In genomic region chr6:17737704-17738252, GRCh38 we compare ENCODE assay signal across 25 cellular contexts. TPM values are rescaled to one million over a fixed set of nuclear protein-coding genes. Genes with fewer than 3 reads are reported as not detected.
DNase-seq lines count a peak whose midpoint lies in the region; ATAC-seq, FAIRE-seq and TF ChIP-seq lines count a peak whose summit lies in the region.
"Had no signal": no experiment of that assay in that cellular context is flagged by ENCODE, and none has a peak within 500 bp of the region (broad histone marks: within the 10 kb centered on the region; RNA-seq: fewer than 3 reads in every experiment).

No MANE protein-coding gene starts in this region.

- H3K36me3 ChIP-seq in HepG2 (replicated peaks in 1 of 2; ENCODE audit: control insufficient read depth in 1 of 2, insufficient read depth in 2 of 2, low read length in 2 of 2), result no peaks in the 10 kb centered on the region
- H3K36me3 ChIP-seq in right lobe of liver, result no peaks in the 10 kb centered on the region
- H3K36me3 ChIP-seq in HEK293 (ENCODE audit: control insufficient read depth in 2 of 2, insufficient read depth in 1 of 2, low read length in 2 of 2), result no peaks in the 10 kb centered on the region
- no peaks in the 10 kb centered on the region for H3K36me3 ChIP-seq in Caco-2 (ENCODE audit: control insufficient read depth, insufficient read depth, low read length)
- H3K36me3 ChIP-seq: BE2C, BLaER1 had no signal

- BruUV-seq in HepG2 (replicated peaks; lab: Mats Ljungman, UMichigan) (no TSS peak), Caco-2 (replicated peaks; lab: Mats Ljungman, UMichigan) (no TSS peak)

- TF ChIP-seq POLR2A in HepG2 (IDR thresholded peaks at IDR 0.05; ENCODE audit: insufficient read depth in 1 of 2, low read depth in 2 of 2, low read length in 2 of 2) (no peak), right lobe of liver (IDR thresholded peaks at IDR 0.05) (no peak)

- DNase-seq in HepG2 (ENCODE audit: low spot score) (no peak), right lobe of liver (no peak), OCI-M1 (lab: John Stamatoyannopoulos, UW) (peak; percentile 24), dorsolateral prefrontal cortex (no peak), mesothelial cell of epicardium (ENCODE audit: low spot score in 2 of 2, unreplicated experiment in 2 of 2) (no peak), Caco-2 (no peak)
- DNase-seq: 8988T; ACHN; BE2C; C1 segment of cervical spinal cord; Calu3; CD4-positive, alpha-beta memory T cell; CD4-positive, CD25-positive, alpha-beta regulatory T cell; CD8-positive, alpha-beta memory T cell; COR-L47; DMS79 treated with DMSO at 0.1 percent for 48 hours; GF-D8 had no signal

- CTCF ChIA-PET in HepG2 (lab: Yijun Ruan, JAX; ENCODE audit: low intra/inter-chr PET ratio, low total read pairs), result no interaction called here
- CTCF ChIA-PET in HEK293 (lab: Yijun Ruan, JAX), result interaction anchor here (0.6 kb wide), 1 partner anchor 79 kb away, joined by 3 read pairs; no protein-coding TSS in a partner anchor
- CTCF ChIA-PET in Caco-2 (lab: Charles Lee), result no interaction called here

- no peaks in the 10 kb centered on the region for H3K79me2 ChIP-seq in HepG2 (ENCODE audit: insufficient read depth, low read length)

- H4K20me1 ChIP-seq in HepG2 (ENCODE audit: insufficient read depth, low read length), result no peaks in the 10 kb centered on the region
- H4K20me1 ChIP-seq: BLaER1 had no signal

- H2AFZ ChIP-seq in HepG2 (ENCODE audit: low read length), result no peak overlapping the region

- no peak overlapping the region for H3K4me3 ChIP-seq in HepG2 (replicated peaks in 1 of 3; ENCODE audit: insufficient read depth in 1 of 3, low read depth in 2 of 3, low read length in 3 of 3)
- H3K4me3 ChIP-seq in right lobe of liver, result no peak overlapping the region
- H3K4me3 ChIP-seq in HEK293 (ENCODE audit: low read depth, low read length), result no peak overlapping the region
- no peak overlapping the region for H3K4me3 ChIP-seq in dorsolateral prefrontal cortex
- no peak overlapping the region for H3K4me3 ChIP-seq in Caco-2 (ENCODE audit: low read depth, low read length)
- H3K4me3 ChIP-seq: BLaER1 had no signal

- POLR2A ChIA-PET in HepG2 (lab: Yijun Ruan, JAX) (no interaction called here), HEK293 (lab: Yijun Ruan, JAX) (no interaction called here), Caco-2 (lab: Charles Lee) (no interaction called here)

- H3K4me3 Mint-ChIP-seq in mesothelial cell of epicardium, result no peak overlapping the region
- no peak overlapping the region for H3K4me3 Mint-ChIP-seq in Caco-2 (ENCODE audit: unreplicated experiment)
- H3K4me3 Mint-ChIP-seq: CD14-positive monocyte; CD4-positive, alpha-beta memory T cell; CD4-positive, CD25-positive, alpha-beta regulatory T cell; CD8-positive, alpha-beta memory T cell had no signal

- no peak for TF ChIP-seq CTCF in HepG2 (CRISPR knock-in tag; IDR thresholded peaks at IDR 0.05)
- TF ChIP-seq CTCF in right lobe of liver (IDR thresholded peaks at IDR 0.05), result no peak
- no peak for TF ChIP-seq CTCF in HEK293 (tag by site-specific recombination; IDR thresholded peaks at IDR 0.05)
- TF ChIP-seq CTCF in dorsolateral prefrontal cortex (IDR thresholded peaks at IDR 0.05 in 54 of 56, conservative IDR thresholded peaks at IDR 0.05 in 2 of 56; ENCODE audit: low read depth in 1 of 56, partially characterized antibody in 56 of 56), result no peak
- no peak for TF ChIP-seq CTCF in mesothelial cell of epicardium (IDR thresholded peaks at IDR 0.05; ENCODE audit: unreplicated experiment)
- TF ChIP-seq CTCF in Caco-2 (IDR thresholded peaks at IDR 0.05; ENCODE audit: insufficient read depth in 1 of 2, low read depth in 1 of 2, low read length in 1 of 2, severe bottlenecking in 1 of 2, unreplicated experiment in 1 of 2), result no peak

- in situ Hi-C loops in HepG2 (cut with HindIII; ENCODE audit: extremely low pct_ligation_motif_present, low pct_unique_long_range_greater_than_20kb), result no loop called here

- TF ChIP-seq RAD21 in HepG2 (CRISPR knock-in tag; IDR thresholded peaks at IDR 0.05), result no peak

- ATAC-seq in HepG2 (no peak), right lobe of liver (no peak)

- intact Hi-C loops in HepG2 (cut with micrococcal nuclease; ENCODE audit: unreplicated experiment), result no loop called here
- intact Hi-C loops in right lobe of liver (cut with DNase I), result no loop called here
- intact Hi-C loops in dorsolateral prefrontal cortex (cut with DNase I), result no loop called here
- intact Hi-C loops in Caco-2 (cut with micrococcal nuclease; ENCODE audit: unreplicated experiment), result no loop called here

- H3K27ac ChIP-seq in HepG2 (ENCODE audit: extremely low read length, insufficient read depth, low read length) (no peak overlapping the region), right lobe of liver (no peak overlapping the region), HEK293 (ENCODE audit: extremely low read depth, low read depth, low read length) (no peak overlapping the region), dorsolateral prefrontal cortex (no peak overlapping the region)
- H3K27ac ChIP-seq: BLaER1 had no signal

- no peak overlapping the region for H3K9ac ChIP-seq in HepG2 (ENCODE audit: insufficient read depth, low read depth, low read length)
- H3K9ac ChIP-seq: BLaER1 had no signal

- H3K9me3 Mint-ChIP-seq in mesothelial cell of epicardium (peaks cover 17% of the 10 kb centered on the region), Caco-2 (ENCODE audit: unreplicated experiment) (peaks cover 19% of the 10 kb centered on the region)

- H3K4me1 Mint-ChIP-seq in mesothelial cell of epicardium (no peaks in the 10 kb centered on the region), Caco-2 (ENCODE audit: low read depth, unreplicated experiment) (no peaks in the 10 kb centered on the region)
- H3K4me1 Mint-ChIP-seq: CD4-positive, alpha-beta memory T cell; CD4-positive, CD25-positive, alpha-beta regulatory T cell; CD8-positive, alpha-beta memory T cell had no signal

- no peak for TF ChIP-seq EP300 in HepG2 (IDR thresholded peaks at IDR 0.05; ENCODE audit: low read depth in 2 of 2, low read length in 2 of 2)
- no peak for TF ChIP-seq EP300 in HepG2 (CRISPR knock-in tag; IDR thresholded peaks at IDR 0.05; ENCODE audit: borderline replicate concordance)

- no peaks in the 10 kb centered on the region for H3K36me3 Mint-ChIP-seq in mesothelial cell of epicardium
- peaks cover 9% of the 10 kb centered on the region for H3K36me3 Mint-ChIP-seq in Caco-2 (ENCODE audit: insufficient read depth, unreplicated experiment)
- H3K36me3 Mint-ChIP-seq: CD14-positive monocyte had no signal

- FAIRE-seq in HepG2 (lab: Jason Lieb, UNC), result no peak
- FAIRE-seq: A204.1, D721Med, G401.6, GM12891, GM19239 had no signal

- no peak overlapping the region for H3K4me2 ChIP-seq in HepG2 (ENCODE audit: low read depth, low read length)
- H3K4me2 ChIP-seq: BLaER1 had no signal

- H3K27ac Mint-ChIP-seq in mesothelial cell of epicardium (no peak overlapping the region), Caco-2 (ENCODE audit: unreplicated experiment) (no peak overlapping the region)
- H3K27ac Mint-ChIP-seq: CD14-positive monocyte; CD4-positive, alpha-beta memory T cell; CD4-positive, CD25-positive, alpha-beta regulatory T cell; CD8-positive, alpha-beta memory T cell had no signal

- H3K9me3 ChIP-seq in HepG2 (ENCODE audit: low read length) (peaks cover 23% of the 10 kb centered on the region; the same call in 1 of the 2 replicates), right lobe of liver (peaks cover 0 to 9% (median 0%) of the 10 kb centered on the region in 4 donors), HEK293 (ENCODE audit: control insufficient read depth, insufficient read depth, low read depth, low read length) (no peaks in the 10 kb centered on the region), Caco-2 (peaks cover 6% of the 10 kb centered on the region; the same call in 1 of the 2 replicates)
- H3K9me3 ChIP-seq: BE2C had no signal

- 0 out of 2 replicates have a peak, but pooled peaks cover 8% of the 10 kb centered on the region for H3K4me1 ChIP-seq in HepG2 (ENCODE audit: insufficient read depth, low read length)
- H3K4me1 ChIP-seq in right lobe of liver, result no peaks in the 10 kb centered on the region
- H3K4me1 ChIP-seq in HEK293 (ENCODE audit: control insufficient read depth, insufficient read depth, low read length), result no peaks in the 10 kb centered on the region
- H3K4me1 ChIP-seq in Caco-2, result no peaks in the 10 kb centered on the region
- H3K4me1 ChIP-seq: BE2C had no signal

- WGBS in HepG2 (ENCODE audit: low lambda C conversion rate), result 58% methylated on average over 1 of the region's 1 CpG
- 81% methylated on average over 1 of the region's 1 CpG for WGBS in right lobe of liver (ENCODE audit: insufficient coverage, low coverage, low lambda C conversion rate, missing lambda C conversion rate)

- H3K27me3 Mint-ChIP-seq in mesothelial cell of epicardium (ENCODE audit: low read depth), result no peaks in the 10 kb centered on the region
- H3K27me3 Mint-ChIP-seq in Caco-2 (ENCODE audit: insufficient read depth, unreplicated experiment), result no peaks in the 10 kb centered on the region

- H3K27me3 ChIP-seq in HepG2 (ENCODE audit: control insufficient read depth in 1 of 2, insufficient read depth in 2 of 2, low read length in 2 of 2) (no peaks in the 10 kb centered on the region), right lobe of liver (no peaks in the 10 kb centered on the region), dorsolateral prefrontal cortex (peaks cover 0 to 3% (median 0%) of the 10 kb centered on the region in 45 donors), Caco-2 (replicated peaks; ENCODE audit: control insufficient read depth, insufficient read depth, low read length) (no peaks in the 10 kb centered on the region)
- H3K27me3 ChIP-seq: BE2C, BLaER1 had no signal

RNA-seq across cellular contexts. Expression of gene NUP153, which starts 31.1 kb away (rescaled TPM):
- total RNA-seq in HepG2 (2016; rRNA removed; fragmentation: Illumina TruSeq; extraction: Trizol) (55.2 and 93.0 TPM in 2 replicates), right lobe of liver (10 to 100 TPM; 14.6 to 20.8 (median 19.0) TPM), dorsolateral prefrontal cortex (10 to 100 TPM; 26.7 to 40.0 (median 33.5) TPM), mesothelial cell of epicardium (47.4 to 48.4 TPM (median 48.2 TPM) in 3 replicates), Caco-2 (2022) (53.9 and 54.4 TPM in 2 replicates)
- total RNA-seq in HepG2 (2016; cell fraction: cytosol; rRNA removed; fragmentation: Illumina TruSeq; extraction: Trizol; ENCODE audit: low read depth), result 10.5 and 11.6 TPM in 2 replicates
- 53.1 and 86.9 TPM in 2 replicates for total RNA-seq in HepG2 (2016; cell fraction: insoluble cytoplasmic fraction; rRNA removed; fragmentation: Illumina TruSeq; extraction: Trizol)
- 26.2 and 29.5 TPM in 2 replicates for total RNA-seq in HepG2 (2016; cell fraction: membrane; rRNA removed; fragmentation: Illumina TruSeq; extraction: Trizol)
- total RNA-seq in HepG2 (2016; cell fraction: nucleus; rRNA removed; fragmentation: Illumina TruSeq; extraction: Trizol), result 55.4 and 57.9 TPM in 2 replicates
- polyA plus RNA-seq in HepG2 (2011; rRNA removed), result 24.5 and 29.8 TPM in 2 replicates
- polyA plus RNA-seq in HepG2 (2011; cell fraction: cytosol; rRNA removed), result 15.6 and 20.2 TPM in 2 replicates
- polyA plus RNA-seq in HepG2 (2011; cell fraction: nucleus; rRNA removed), result 19.1 and 21.8 TPM in 2 replicates
- 28.8 and 33.6 TPM in 2 replicates for polyA plus RNA-seq in HepG2 (2012)
- 1.2 and 1.7 TPM in 2 replicates for polyA plus RNA-seq in HepG2 (2016; cell fraction: cytosol; fragmentation: Illumina TruSeq; extraction: Trizol; ENCODE audit: low read depth)
- polyA plus RNA-seq in HepG2 (2016; cell fraction: insoluble cytoplasmic fraction; fragmentation: Illumina TruSeq; extraction: Trizol; ENCODE audit: low read depth), result 63.9 and 66.2 TPM in 2 replicates
- 5.1 and 6.2 TPM in 2 replicates for polyA plus RNA-seq in HepG2 (2016; cell fraction: membrane; fragmentation: Illumina TruSeq; extraction: Trizol; ENCODE audit: low read depth)
- 50.4 and 54.2 TPM in 2 replicates for polyA plus RNA-seq in HepG2 (2016; cell fraction: nucleus; fragmentation: Illumina TruSeq; extraction: Trizol; ENCODE audit: insufficient read depth, low read depth)
- polyA minus RNA-seq in HepG2 (2011; rRNA and poly(A)+ RNA removed; ENCODE audit: low replicate concordance), result 43.1 and 56.1 TPM in 2 replicates
- polyA minus RNA-seq in HepG2 (2011; cell fraction: cytosol; rRNA and poly(A)+ RNA removed), result 32.8 and 33.8 TPM in 2 replicates
- polyA minus RNA-seq in HepG2 (2011; cell fraction: nucleus; rRNA and poly(A)+ RNA removed), result 47.4 and 49.2 TPM in 2 replicates

Comparison
In these comparisons a context has a peak if more than half of its experiments do, and no peak if none do; other contexts are left out.
1. Of the 63 proteins assayed by ChIP-seq in both HepG2 and HEK293: peak only in HepG2: none; only in HEK293: SETDB1; in both: ZNF280D; in neither: 61.